In genomic region chr7:66948480-66949109, GRCh38 we compare ENCODE assay signal across 16 cellular contexts. TPM values are rescaled to one million over a fixed set of nuclear protein-coding genes. Genes with fewer than 3 reads are reported as not detected.
DNase-seq lines count a peak whose midpoint lies in the region; ATAC-seq and TF ChIP-seq lines count a peak whose summit lies in the region.
"Had no signal": no experiment of that assay in that cellular context is flagged by ENCODE, and none has a peak within 500 bp of the region (broad histone marks: within the 10 kb centered on the region; RNA-seq: fewer than 3 reads in every experiment).

No MANE protein-coding gene starts in this region.

- H3K79me2 ChIP-seq in OCI-LY1 (ENCODE audit: insufficient read depth, low read length) (no peaks in the 10 kb centered on the region), mesendoderm (ENCODE audit: control insufficient read depth, insufficient read depth, low read length) (no peaks in the 10 kb centered on the region)

- no peak overlapping the region for H3K18ac ChIP-seq in mesendoderm (ENCODE audit: low read length)

- no peaks in the 10 kb centered on the region for H3K4me1 Mint-ChIP-seq in activated T-cell treated with anti-CD3 and anti-CD28 coated beads, Interleukin-2, amount 50 U/mL, for 72 hours (ENCODE audit: low read depth)
- peaks cover 23% of the 10 kb centered on the region for H3K4me1 Mint-ChIP-seq in chondrocyte (ENCODE audit: low read depth)

- no peaks in the 10 kb centered on the region for H3F3A ChIP-seq in OCI-LY1 (ENCODE audit: insufficient read depth, low read length)

- H2AFZ ChIP-seq in OCI-LY1 (ENCODE audit: low read length) = no peak overlapping the region

- no peaks in the 10 kb centered on the region for H4K20me1 ChIP-seq in OCI-LY1 (ENCODE audit: insufficient read depth, low read length)

- no peak overlapping the region for H2BK120ac ChIP-seq in mesendoderm (ENCODE audit: low read depth, low read length)

- H2BK15ac ChIP-seq in mesendoderm (replicated peaks; ENCODE audit: low read depth) = no peak overlapping the region

- no peak for ATAC-seq in activated T-cell treated with anti-CD3 and anti-CD28 coated beads, Interleukin-2, amount 50 U/mL, for 72 hours (replicated peaks in 1 of 2)
- ATAC-seq in GM21423 (IDR thresholded peaks at IDR 0.05; ENCODE audit: unreplicated experiment) (no peak), GM19467 (IDR thresholded peaks at IDR 0.05; ENCODE audit: unreplicated experiment) (no peak)
- ATAC-seq: GM12878 had no signal

- H4K5ac ChIP-seq in mesendoderm (ENCODE audit: low read length) = no peak overlapping the region

- no peak overlapping the region for H2AK5ac ChIP-seq in mesendoderm (ENCODE audit: low read length)

- H3K4me2 ChIP-seq in OCI-LY1 (ENCODE audit: low read length) (no peak overlapping the region), mesendoderm (ENCODE audit: low read length) (no peak overlapping the region)

- no peak overlapping the region for H3K4me3 Mint-ChIP-seq in activated T-cell treated with anti-CD3 and anti-CD28 coated beads, Interleukin-2, amount 50 U/mL, for 72 hours
- no peak overlapping the region for H3K4me3 Mint-ChIP-seq in chondrocyte (ENCODE audit: unreplicated experiment)
- H3K4me3 Mint-ChIP-seq: B cell; CD4-positive, alpha-beta memory T cell; H9 had no signal

- no peaks in the 10 kb centered on the region for H3K9me2 ChIP-seq in OCI-LY1 (ENCODE audit: low read depth, low read length)

- H3K27ac ChIP-seq in OCI-LY1 (ENCODE audit: low read depth, low read length, poor library complexity, severe bottlenecking) (no peak overlapping the region), mesendoderm (ENCODE audit: low read depth, low read length) (no peak overlapping the region)
- H3K27ac ChIP-seq: C4-2B, HL-60 had no signal

- H3K56ac ChIP-seq in mesendoderm (ENCODE audit: low read length) = no peak overlapping the region

- H3K9ac ChIP-seq in OCI-LY1 (ENCODE audit: low read length) = no peak overlapping the region
- H3K9ac ChIP-seq in mesendoderm (ENCODE audit: low read length) = no peak overlapping the region

- H3K27me3 ChIP-seq in OCI-LY1 (ENCODE audit: insufficient read depth, low read length) (no peaks in the 10 kb centered on the region), mesendoderm (ENCODE audit: insufficient read depth, low read length, poor library complexity) (no peaks in the 10 kb centered on the region)

- no peaks in the 10 kb centered on the region for H3K79me1 ChIP-seq in mesendoderm (ENCODE audit: low read length)

- no peak for DNase-seq in activated T-cell treated with anti-CD3 and anti-CD28 coated beads, Interleukin-2, amount 50 U/mL, for 72 hours
- no peak for DNase-seq in activated T-cell treated with anti-CD3 and anti-CD28 coated beads, Interleukin-2, amount 50 U/mL, for 1 hour
- DNase-seq in chondrocyte (ENCODE audit: low spot score) = no peak
- DNase-seq in mesendoderm = no peak
- DNase-seq in HuH-7 (ENCODE audit: low spot score) = no peak
- DNase-seq: CD4-positive, alpha-beta memory T cell; DMS79; GOT3; H9 had no signal

- H3K27me3 Mint-ChIP-seq in activated T-cell treated with anti-CD3 and anti-CD28 coated beads, Interleukin-2, amount 50 U/mL, for 72 hours (ENCODE audit: low read depth) = no peaks in the 10 kb centered on the region
- no peaks in the 10 kb centered on the region for H3K27me3 Mint-ChIP-seq in chondrocyte (ENCODE audit: low read depth)
- H3K27me3 Mint-ChIP-seq: B cell; CD4-positive, alpha-beta memory T cell had no signal

- peak overlapping the region; percentile 54 for H3K27ac Mint-ChIP-seq in activated T-cell treated with anti-CD3 and anti-CD28 coated beads, Interleukin-2, amount 50 U/mL, for 72 hours
- H3K27ac Mint-ChIP-seq in chondrocyte (ENCODE audit: unreplicated experiment) = peak overlapping the region; percentile 41
- H3K27ac Mint-ChIP-seq: B cell, H9 had no signal

- no peak overlapping the region for H3K4ac ChIP-seq in mesendoderm (ENCODE audit: low read depth, low read length)

- H2BK5ac ChIP-seq in mesendoderm (ENCODE audit: low read length) = no peak overlapping the region

- no peaks in the 10 kb centered on the region for H3K9me3 ChIP-seq in OCI-LY1 (ENCODE audit: low read length)

- H3K23ac ChIP-seq in mesendoderm (ENCODE audit: low read length) = no peak overlapping the region

- H4K8ac ChIP-seq in mesendoderm (ENCODE audit: low read depth, low read length) = no peak overlapping the region

- WGBS in mesendoderm (ENCODE audit: extremely low coverage, insufficient coverage, low lambda C conversion rate) = no CpG with 5 or more reads among the region's 19 CpGs

- H3K9me3 Mint-ChIP-seq in activated T-cell treated with anti-CD3 and anti-CD28 coated beads, Interleukin-2, amount 50 U/mL, for 72 hours = no peaks in the 10 kb centered on the region
- H3K9me3 Mint-ChIP-seq in chondrocyte (ENCODE audit: low read depth) = no peaks in the 10 kb centered on the region
- H3K9me3 Mint-ChIP-seq: CD4-positive, alpha-beta memory T cell; H9 had no signal

- no peak overlapping the region for H3K4me3 ChIP-seq in OCI-LY1 (ENCODE audit: low read depth, low read length, poor library complexity, severe bottlenecking)
- no peak overlapping the region for H3K4me3 ChIP-seq in mesendoderm (ENCODE audit: low read length)
- H3K4me3 ChIP-seq: GM12878 had no signal

- H3K36me3 ChIP-seq in OCI-LY1 (ENCODE audit: insufficient read depth, low read length) (peaks cover 89% of the 10 kb centered on the region), mesendoderm (ENCODE audit: control insufficient read depth, insufficient read depth, low read length) (peaks cover 10% of the 10 kb centered on the region)

- H3K4me1 ChIP-seq in OCI-LY1 (ENCODE audit: insufficient read depth, low read length, severe bottlenecking) = no peaks in the 10 kb centered on the region
- no peaks in the 10 kb centered on the region for H3K4me1 ChIP-seq in mesendoderm (ENCODE audit: control insufficient read depth, low read depth, low read length)

- TF ChIP-seq CTCF in OCI-LY1 (IDR thresholded peaks at IDR 0.05; ENCODE audit: low read length) (peak; percentile 38), chondrocyte (IDR thresholded peaks at IDR 0.05) (no peak)

- peaks cover 6 to 26% of the 10 kb centered on the region in 2 donors for H3K36me3 Mint-ChIP-seq in activated T-cell treated with anti-CD3 and anti-CD28 coated beads, Interleukin-2, amount 50 U/mL, for 72 hours (ENCODE audit: insufficient read depth in 2 of 2)
- peaks cover 25% of the 10 kb centered on the region for H3K36me3 Mint-ChIP-seq in chondrocyte (ENCODE audit: low read depth)

RNA-seq across cellular contexts. Expression of gene TMEM248, which starts 27.6 kb away (rescaled TPM):
- total RNA-seq in activated T-cell treated with anti-CD3 and anti-CD28 coated beads, Interleukin-2, amount 50 U/mL, for 72 hours = 10 to 100 TPM; 71.4 to 83.8 TPM
- 83.0 to 102 TPM (median 90.6 TPM) in 3 replicates for total RNA-seq in chondrocyte
- 53.9 TPM for polyA plus RNA-seq in mesendoderm (2013, experiment 1 of 2)
- polyA plus RNA-seq in mesendoderm (2013, experiment 2 of 2) = 52.4 TPM

RNA-seq across cellular contexts. Expression of gene SBDS, which starts 46.8 kb away (rescaled TPM):
- 10 to 100 TPM; 82.8 to 88.3 TPM for total RNA-seq in activated T-cell treated with anti-CD3 and anti-CD28 coated beads, Interleukin-2, amount 50 U/mL, for 72 hours
- total RNA-seq in chondrocyte = 124 to 146 TPM (median 144 TPM) in 3 replicates
- 57.9 TPM for polyA plus RNA-seq in mesendoderm (2013, experiment 1 of 2)
- 59.4 TPM for polyA plus RNA-seq in mesendoderm (2013, experiment 2 of 2)

RNA-seq across cellular contexts. Expression of gene TYW1, which starts 48.0 kb away (rescaled TPM):
- total RNA-seq in activated T-cell treated with anti-CD3 and anti-CD28 coated beads, Interleukin-2, amount 50 U/mL, for 72 hours = 10 to 100 TPM; 17.1 to 21.8 TPM
- 12.5 to 18.3 TPM (median 12.9 TPM) in 3 replicates for total RNA-seq in chondrocyte
- polyA plus RNA-seq in mesendoderm (2013, experiment 1 of 2) = 13.8 TPM
- 15.0 TPM for polyA plus RNA-seq in mesendoderm (2013, experiment 2 of 2)
